In the genomic region with DNA sequence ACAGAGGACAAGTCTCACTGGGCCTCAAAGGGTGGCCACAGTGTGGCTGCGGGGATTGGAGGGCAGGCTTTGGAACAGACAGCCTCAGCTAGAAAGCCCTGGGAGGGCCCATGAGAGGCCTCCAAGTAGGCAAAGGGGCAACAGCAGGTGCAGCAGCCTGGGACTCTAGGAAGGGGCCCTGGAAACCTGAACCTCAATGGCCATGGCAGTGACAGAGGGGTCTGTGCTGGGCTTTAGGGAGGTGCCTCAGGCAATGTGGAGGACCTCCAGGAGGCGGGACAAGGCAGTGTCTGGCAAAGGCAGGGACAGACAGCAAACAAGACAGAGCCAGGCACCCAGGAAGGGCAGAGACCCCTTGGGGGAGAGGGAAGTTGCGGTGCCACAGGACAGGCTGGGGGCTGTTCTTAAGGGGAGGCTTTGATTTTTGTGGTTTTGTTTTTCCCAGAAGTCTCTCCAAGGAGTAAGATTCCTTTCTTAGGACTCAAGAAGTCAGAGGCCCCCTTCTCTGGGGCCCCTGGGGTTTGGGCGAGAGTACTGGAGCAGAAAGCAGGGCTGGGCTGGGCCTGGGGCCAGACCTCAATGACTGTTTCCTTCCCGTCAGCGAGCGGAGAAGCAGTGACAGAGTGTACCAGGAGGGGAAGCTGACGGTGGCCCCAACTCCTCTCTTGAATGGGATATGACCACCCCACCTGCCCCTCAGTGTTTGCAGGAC, we compare ENCODE assay signal across 8 cellular contexts. TPM values are rescaled to one million over a fixed set of nuclear protein-coding genes. Genes with fewer than 3 reads are reported as not detected.
DNase-seq lines count a peak whose midpoint lies in the region; ATAC-seq lines count a peak whose summit lies in the region.

No MANE protein-coding gene starts in this region.

- H3K9me3 ChIP-seq in aorta (ENCODE audit: control insufficient read depth, low read length) = no peaks in the 10 kb centered on the region

- intact Hi-C loops in aorta (cut with DNase I) = loop anchor here in 1 of 2 donors (5.0 kb wide), 1 partner anchor 335 kb away; no protein-coding TSS in a partner anchor

- ATAC-seq in effector memory CD8-positive, alpha-beta T cell (replicated peaks) = peak; percentile 32
- ATAC-seq in aorta (ENCODE audit: low FRiP score) = peak; percentile 90
- no peak for ATAC-seq in GM19324 (IDR thresholded peaks at IDR 0.05; ENCODE audit: low FRiP score, unreplicated experiment)

- H3K4me1 Mint-ChIP-seq in effector memory CD8-positive, alpha-beta T cell (ENCODE audit: low read depth in 2 of 2) = peaks cover 1 to 4% of the 10 kb centered on the region in 2 donors

- H3K36me3 ChIP-seq in aorta (ENCODE audit: control insufficient read depth in 1 of 2, insufficient read depth in 2 of 2, low read length in 1 of 2) = no peaks in the 10 kb centered on the region

- no peaks in the 10 kb centered on the region for H3K27me3 ChIP-seq in aorta (ENCODE audit: control insufficient read depth in 1 of 2, insufficient read depth in 2 of 2, low read length in 1 of 2)

- peaks cover 11 to 13% of the 10 kb centered on the region in 2 donors for H3K27me3 Mint-ChIP-seq in effector memory CD8-positive, alpha-beta T cell

- peak overlapping the region; percentile 59 to 88 for H3K27ac ChIP-seq in aorta (ENCODE audit: low read depth in 1 of 2, low read length in 2 of 2)

- 1 to 4% methylated on average over 7 to 8 of the region's 8 CpGs for WGBS in aorta, 2 donors

- DNase-seq in activated CD4-positive, alpha-beta T cell treated with anti-CD3 and anti-CD28 coated beads for 4 hours = peak; percentile 18 to 41
- no peak for DNase-seq in activated CD4-positive, alpha-beta T cell treated with anti-CD3 and anti-CD28 coated beads for 1 hour
- DNase-seq in SKM-1 treated with dmso at 0.1 percent for 144 hours (lab: John Stamatoyannopoulos, UW; ENCODE audit: unreplicated experiment) (peak; percentile 46), myocyte (ENCODE audit: low read depth) (peak; percentile 96), aorta (peak; percentile 94 to 96), NCI-H748 treated with DMSO at 0.1 percent for 48 hours (lab: John Stamatoyannopoulos, UW) (no peak)
- DNase-seq in effector memory CD8-positive, alpha-beta T cell = no peak

- no peak overlapping the region for H3K4me3 ChIP-seq in aorta (ENCODE audit: low read length in 2 of 2)

- peaks cover 12% of the 10 kb centered on the region for H3K36me3 Mint-ChIP-seq in effector memory CD8-positive, alpha-beta T cell (ENCODE audit: insufficient read depth)

- H3K4me3 Mint-ChIP-seq in effector memory CD8-positive, alpha-beta T cell = no peak overlapping the region

- H3K9me3 Mint-ChIP-seq in effector memory CD8-positive, alpha-beta T cell = no peaks in the 10 kb centered on the region

- no peaks in the 10 kb centered on the region for H3K4me1 ChIP-seq in aorta (ENCODE audit: control insufficient read depth in 1 of 2, insufficient read depth in 2 of 2, low read length in 2 of 2)

- peak overlapping the region in 1 of 2 donors; percentile 16 for H3K27ac Mint-ChIP-seq in effector memory CD8-positive, alpha-beta T cell

RNA-seq across cellular contexts. Expression of a gene that starts 9.7 kb away (rescaled TPM):
- total RNA-seq in myocyte = 32.2 and 35.1 TPM in 2 replicates
- 52.1 TPM for polyA plus RNA-seq in myocyte (2012)
- total RNA-seq in aorta = 10 to 100 TPM; 12.9 to 16.4 TPM
- 10 to 100 TPM; 10.5 to 19.2 TPM for polyA plus RNA-seq in aorta

RNA-seq across cellular contexts. Expression of a gene that starts 12.1 kb away (rescaled TPM):
- 33.8 and 43.0 TPM in 2 replicates for total RNA-seq in myocyte
- 72.6 TPM for polyA plus RNA-seq in myocyte (2012)
- total RNA-seq in aorta = 10 to 100 TPM; 72.6 to 91.9 TPM
- 10 to 100 TPM in 1 of 2 donors, 1 to 10 TPM in 1; 8.6 to 45.5 TPM for polyA plus RNA-seq in aorta

RNA-seq across cellular contexts. Expression of a gene that starts 56.1 kb away (rescaled TPM):
- total RNA-seq in myocyte (129 and 136 TPM in 2 replicates), aorta (100 to 1,000 TPM; 108 to 115 TPM)
- polyA plus RNA-seq in myocyte (2012) = 758 TPM
- 100 to 1,000 TPM in 1 of 2 donors, 10 to 100 TPM in 1; 49.0 to 138 TPM for polyA plus RNA-seq in aorta

Comparison
In these comparisons a context has a peak if more than half of its experiments do, and no peak if none do; other contexts are left out.
1. DNase-seq: peak in activated CD4-positive, alpha-beta T cell treated with anti-CD3 and anti-CD28 coated beads for 4 hours (2 of 2), SKM-1 treated with dmso at 0.1 percent for 144 hours (single experiment), myocyte (single experiment) and aorta (2 of 2); none in activated CD4-positive, alpha-beta T cell treated with anti-CD3 and anti-CD28 coated beads for 1 hour (single experiment), effector memory CD8-positive, alpha-beta T cell (0 of 3) and NCI-H748 treated with DMSO at 0.1 percent for 48 hours (single experiment).